Comparison of ENCODE assay signal across 1 cellular context in genomic region chr11:115452245-115452644, GRCh38.
A peak's percentile ranks its signal among the peaks of the same experiment; 100 is the strongest.
TF ChIP-seq lines count a peak whose summit lies in the region.

No MANE protein-coding gene starts in this region.

TF ChIP-seq in HEK293, 187 proteins besides CTCF, POLR2A, EP300 and RAD21 (continued from another document and continues in another):
- TF ChIP-seq ZBTB26 (tag by site-specific recombination; optimal IDR thresholded peaks at IDR 0.05), result no peak
- no peak; the same call in 1 of the 2 replicates for TF ChIP-seq PRDM10 (tag by site-specific recombination; IDR thresholded peaks at IDR 0.05)
- TF ChIP-seq PBX3 (CRISPR knock-in tag; IDR thresholded peaks at IDR 0.05), result no peak
- peak; percentile 56; the same call in 1 of the 2 replicates for TF ChIP-seq ZNF639 (tag by site-specific recombination; IDR thresholded peaks at IDR 0.05)
- no peak for TF ChIP-seq ZNF624 (tag by site-specific recombination; IDR thresholded peaks at IDR 0.05)
- TF ChIP-seq ZNF354C (tag by site-specific recombination; IDR thresholded peaks at IDR 0.05; ENCODE audit: borderline replicate concordance, low read depth), result no peak
- TF ChIP-seq ZNF280D (tag by site-specific recombination; IDR thresholded peaks at IDR 0.05), result no peak
- TF ChIP-seq ZNF19 (tag by site-specific recombination; IDR thresholded peaks at IDR 0.05; ENCODE audit: low read depth), result no peak
- TF ChIP-seq AEBP2 (tag by site-specific recombination; IDR thresholded peaks at IDR 0.05; ENCODE audit: borderline replicate concordance), result no peak
- no peak for TF ChIP-seq ZNF701 (tag by site-specific recombination; IDR thresholded peaks at IDR 0.05)
- no peak for TF ChIP-seq ZNF155 (tag by site-specific recombination; IDR thresholded peaks at IDR 0.05)
- peak; percentile 36; the same call in 1 of the 2 replicates for TF ChIP-seq ZBTB44 (tag by site-specific recombination; IDR thresholded peaks at IDR 0.05)
- TF ChIP-seq ZNF132 (tag by site-specific recombination; IDR thresholded peaks at IDR 0.05; ENCODE audit: borderline replicate concordance), result no peak
- peak; percentile 90 for TF ChIP-seq ZXDB (tag by site-specific recombination; IDR thresholded peaks at IDR 0.05)
- TF ChIP-seq ZNF623 (tag by site-specific recombination; IDR thresholded peaks at IDR 0.05), result 0 out of 2 replicates have a peak, but pooled peaks have one; percentile 22
- no peak for TF ChIP-seq ZNF169 (tag by site-specific recombination; IDR thresholded peaks at IDR 0.05)
- TF ChIP-seq KLF10 (tag by site-specific recombination; IDR thresholded peaks at IDR 0.05), result peak; percentile 82
- TF ChIP-seq ZFP69B (tag by site-specific recombination; IDR thresholded peaks at IDR 0.05), result peak; percentile 60; the same call in 1 of the 2 replicates
- TF ChIP-seq ZNF112 (tag by site-specific recombination; IDR thresholded peaks at IDR 0.05), result no peak
- TF ChIP-seq ZNF530 (tag by site-specific recombination; IDR thresholded peaks at IDR 0.05; ENCODE audit: low read depth), result no peak
- peak; percentile 94 for TF ChIP-seq FEZF1 (tag by site-specific recombination; IDR thresholded peaks at IDR 0.05)
- 0 out of 2 replicates have a peak, but pooled peaks have one; percentile 19 for TF ChIP-seq ZSCAN30 (tag by site-specific recombination; IDR thresholded peaks at IDR 0.05)
- TF ChIP-seq PRDM6 (tag by site-specific recombination; IDR thresholded peaks at IDR 0.05), result peak; percentile 88
- no peak for TF ChIP-seq REPIN1 (tag by site-specific recombination; IDR thresholded peaks at IDR 0.05; ENCODE audit: low read depth)
- TF ChIP-seq ZBTB49 (tag by site-specific recombination; IDR thresholded peaks at IDR 0.05; ENCODE audit: low read depth), result no peak
- no peak for TF ChIP-seq ZNF423 (tag by site-specific recombination; IDR thresholded peaks at IDR 0.05)
- TF ChIP-seq ZNF600 (tag by site-specific recombination; IDR thresholded peaks at IDR 0.05), result no peak
- TF ChIP-seq ZNF792 (tag by site-specific recombination; IDR thresholded peaks at IDR 0.05), result no peak
- no peak for TF ChIP-seq YY1 (tag by site-specific recombination; IDR thresholded peaks at IDR 0.05)
- peak; percentile 61 for TF ChIP-seq ZBTB8A (tag by site-specific recombination; IDR thresholded peaks at IDR 0.05)
- TF ChIP-seq ZNF645 (tag by site-specific recombination; IDR thresholded peaks at IDR 0.05), result 0 out of 2 replicates have a peak, but pooled peaks have one; percentile 69
